ENCODE assay signal across 12 cellular contexts in genomic region chr19:10142701-10143375, GRCh38. TPM values are rescaled to one million over a fixed set of nuclear protein-coding genes. Genes with fewer than 3 reads are reported as not detected.
DNase-seq lines count a peak whose midpoint lies in the region; ATAC-seq, FAIRE-seq and TF ChIP-seq lines count a peak whose summit lies in the region.
"Had no signal": no experiment of that assay in that cellular context is flagged by ENCODE, and none has a peak within 500 bp of the region (broad histone marks: within the 10 kb centered on the region; RNA-seq: fewer than 3 reads in every experiment).

No MANE protein-coding gene starts in this region.

- ATAC-seq in naive thymus-derived CD8-positive, alpha-beta T cell, result peak; percentile 98 to 99
- ATAC-seq in GM19023 (IDR thresholded peaks at IDR 0.05; ENCODE audit: unreplicated experiment), result no peak
- ATAC-seq: WTC11 had no signal

- H3K9me3 ChIP-seq in adrenal gland (replicated peaks in 1 of 3), result no peaks in the 10 kb centered on the region

- intact Hi-C loops in adrenal gland (cut with DNase I), result no loop called here

- POLR2A ChIA-PET in naive thymus-derived CD8-positive, alpha-beta T cell (lab: Charles Lee), result interaction anchor here (0.6 to 9.5 kb wide), 26 partner anchors 8 to 510 kb away, joined by 3 to 116 read pairs (median 4); partner anchors contain the start of genes ANGPTL6, DNMT1, EIF3G and KRI1

- no peaks in the 10 kb centered on the region for H3K27me3 ChIP-seq in adrenal gland

- H3K4me1 ChIP-seq in adrenal gland (replicated peaks in 1 of 2), result no peaks in the 10 kb centered on the region

- H3K4me3 Mint-ChIP-seq in activated naive CD8-positive, alpha-beta T cell, result peak overlapping the region; percentile 87
- peak overlapping the region; percentile 71 to 90 (median 88) for H3K4me3 Mint-ChIP-seq in naive thymus-derived CD8-positive, alpha-beta T cell
- H3K4me3 Mint-ChIP-seq: brain, WTC11 had no signal

- WGBS in adrenal gland, 4 donors, result 75 to 94% (median 88%) methylated on average over 14 to 15 of the region's 15 CpGs

- H3K36me3 Mint-ChIP-seq in activated naive CD8-positive, alpha-beta T cell, result peaks cover 3% of the 10 kb centered on the region
- H3K36me3 Mint-ChIP-seq in naive thymus-derived CD8-positive, alpha-beta T cell, result peaks cover 5 to 68% (median 36%) of the 10 kb centered on the region in 3 donors

- no peak for TF ChIP-seq CTCF in D721Med (IDR thresholded peaks at IDR 0.05; ENCODE audit: insufficient read depth, missing control alignments)
- no peak for TF ChIP-seq CTCF in adrenal gland (IDR thresholded peaks at IDR 0.05)

- no peak for FAIRE-seq in D721Med (lab: Jason Lieb, UNC)

- no peak for TF ChIP-seq POLR2A in adrenal gland (IDR thresholded peaks at IDR 0.05)

- DNase-seq in D721Med (ENCODE audit: insufficient read length, low spot score), result peak; percentile 7
- DNase-seq in activated CD4-positive, alpha-beta T cell treated with anti-CD3 and anti-CD28 coated beads for 4 hours, result peak; percentile 35 to 41
- peak; percentile 28 to 76 (median 53) for DNase-seq in naive thymus-derived CD8-positive, alpha-beta T cell
- no peak for DNase-seq in cortex of kidney (lab: John Stamatoyannopoulos, UW)
- DNase-seq in adrenal gland, result no peak
- no peak for DNase-seq in RPMI8226
- DNase-seq: C1 segment of cervical spinal cord, MV-4-11 had no signal

- peaks cover 0 to 97% of the 10 kb centered on the region in 2 donors for H3K36me3 ChIP-seq in adrenal gland (replicated peaks in 1 of 2)

- H3K9me3 Mint-ChIP-seq in activated naive CD8-positive, alpha-beta T cell (ENCODE audit: low read depth), result no peaks in the 10 kb centered on the region
- no peaks in the 10 kb centered on the region for H3K9me3 Mint-ChIP-seq in naive thymus-derived CD8-positive, alpha-beta T cell
- H3K9me3 Mint-ChIP-seq: brain, WTC11 had no signal

- H3K27me3 Mint-ChIP-seq in activated naive CD8-positive, alpha-beta T cell, result no peaks in the 10 kb centered on the region
- no peaks in the 10 kb centered on the region for H3K27me3 Mint-ChIP-seq in naive thymus-derived CD8-positive, alpha-beta T cell
- H3K27me3 Mint-ChIP-seq: brain had no signal

- peak overlapping the region; percentile 99 for H3K27ac Mint-ChIP-seq in activated naive CD8-positive, alpha-beta T cell
- peak overlapping the region; percentile 97 to 100 (median 99) for H3K27ac Mint-ChIP-seq in naive thymus-derived CD8-positive, alpha-beta T cell
- H3K27ac Mint-ChIP-seq: brain, WTC11 had no signal

- H3K27ac ChIP-seq in adrenal gland, result no peak overlapping the region

- no peak overlapping the region for H3K4me3 ChIP-seq in adrenal gland

- peaks cover 39% of the 10 kb centered on the region for H3K4me1 Mint-ChIP-seq in activated naive CD8-positive, alpha-beta T cell (ENCODE audit: low read depth)
- H3K4me1 Mint-ChIP-seq in naive thymus-derived CD8-positive, alpha-beta T cell, result peaks cover 8 to 64% (median 34%) of the 10 kb centered on the region in 4 donors
- H3K4me1 Mint-ChIP-seq: brain, WTC11 had no signal

RNA-seq across cellular contexts. Expression of gene EIF3G, which starts 23.1 kb away (rescaled TPM):
- total RNA-seq in naive thymus-derived CD8-positive, alpha-beta T cell, result 100 to 1,000 TPM; 363 to 378 TPM
- polyA plus RNA-seq in naive thymus-derived CD8-positive, alpha-beta T cell, result 100 to 1,000 TPM; 226 to 282 (median 269) TPM
- total RNA-seq in adrenal gland, result 100 to 1,000 TPM; 177 to 341 (median 266) TPM
- polyA plus RNA-seq in adrenal gland, result 100 to 1,000 TPM; 205 to 225 (median 206) TPM

RNA-seq across cellular contexts. Expression of gene P2RY11, which starts 31.3 kb away (rescaled TPM):
- total RNA-seq in naive thymus-derived CD8-positive, alpha-beta T cell, result 10 to 100 TPM; 61.4 to 68.0 TPM
- polyA plus RNA-seq in naive thymus-derived CD8-positive, alpha-beta T cell, result 1 to 10 TPM; 2.2 to 4.2 (median 2.9) TPM
- total RNA-seq in adrenal gland, result 10 to 100 TPM in 1 of 8 donors, 1 to 10 TPM in 7; 2.0 to 10.5 (median 6.5) TPM
- polyA plus RNA-seq in adrenal gland, result 10 to 100 TPM in 2 of 3 donors, under 1 TPM in 1; 0.77 to 21.5 (median 13.0) TPM

RNA-seq across cellular contexts. Expression of gene PPAN, which starts 36.7 kb away (rescaled TPM):
- total RNA-seq in naive thymus-derived CD8-positive, alpha-beta T cell, result 100 to 1,000 TPM; 109 to 122 TPM
- polyA plus RNA-seq in naive thymus-derived CD8-positive, alpha-beta T cell, result 10 to 100 TPM; 15.7 to 42.7 (median 25.8) TPM
- 10 to 100 TPM; 18.2 to 44.8 (median 28.8) TPM for total RNA-seq in adrenal gland
- polyA plus RNA-seq in adrenal gland, result 10 to 100 TPM; 21.2 to 98.7 (median 68.0) TPM

RNA-seq across cellular contexts. Expression of gene ANGPTL6, which starts 40.4 kb away (rescaled TPM):
- 1 to 10 TPM; 1.3 to 1.8 TPM for total RNA-seq in naive thymus-derived CD8-positive, alpha-beta T cell
- under 1 TPM; 0.54 to 0.82 (median 0.65) TPM for polyA plus RNA-seq in naive thymus-derived CD8-positive, alpha-beta T cell
- 1 to 10 TPM in 3 of 8 donors, under 1 TPM in 5; 0.12 to 3.2 (median 0.48) TPM for total RNA-seq in adrenal gland
- polyA plus RNA-seq in adrenal gland, result 1 to 10 TPM in 2 of 3 donors, under 1 TPM in 1; 0.16 to 1.9 (median 1.5) TPM

RNA-seq across cellular contexts. Expression of gene DNMT1, which starts 51.9 kb away (rescaled TPM):
- 100 to 1,000 TPM; 228 to 231 TPM for total RNA-seq in naive thymus-derived CD8-positive, alpha-beta T cell
- polyA plus RNA-seq in naive thymus-derived CD8-positive, alpha-beta T cell, result 100 to 1,000 TPM in 2 of 3 donors, 10 to 100 TPM in 1; 93.7 to 146 (median 142) TPM
- total RNA-seq in adrenal gland, result 10 to 100 TPM; 23.6 to 48.2 (median 35.2) TPM
- 10 to 100 TPM; 35.5 to 49.7 (median 44.0) TPM for polyA plus RNA-seq in adrenal gland

Comparison
In these comparisons a context has a peak if more than half of its experiments do, and no peak if none do; other contexts are left out.
1. DNase-seq: peak in D721Med (single experiment), activated CD4-positive, alpha-beta T cell treated with anti-CD3 and anti-CD28 coated beads for 4 hours (2 of 2) and naive thymus-derived CD8-positive, alpha-beta T cell (10 of 10); none in cortex of kidney (single experiment), adrenal gland (0 of 7) and RPMI8226 (single experiment).
2. RNA of gene P2RY11, which starts 31.3 kb away (total RNA-seq): 61.4 to 68.0 TPM in naive thymus-derived CD8-positive, alpha-beta T cell; 2.0 to 10.5 TPM in adrenal gland; every median in the first group is over 4 times any median in the second.